In genomic region chr10:86261933-86262665, GRCh38 we compare ENCODE assay signal across 8 cellular contexts.
DNase-seq lines count a peak whose midpoint lies in the region; ATAC-seq, FAIRE-seq and TF ChIP-seq lines count a peak whose summit lies in the region.

No MANE protein-coding gene starts in this region.

- TF ChIP-seq POLR2A in H54 (IDR thresholded peaks at IDR 0.05; ENCODE audit: low read depth, low read length): no peak

- FAIRE-seq in H54 (lab: Jason Lieb, UNC): no peak

- in situ Hi-C loops in KBM-7 (cut with MboI; ENCODE audit: low pct_unique_long_range_greater_than_20kb, low sequenced_read_pairs): no loop called here

- peak; percentile 94 for ATAC-seq in GM19351 (IDR thresholded peaks at IDR 0.05; ENCODE audit: unreplicated experiment)

- peak; percentile 11 to 51 (median 30) for DNase-seq in NCI-H1417 (lab: John Stamatoyannopoulos, UW)
- no peak for DNase-seq in NCI-H1417 treated with DMSO at 0.1 percent for 48 hours (lab: John Stamatoyannopoulos, UW)
- DNase-seq in KBM-7: peak; percentile 60
- DNase-seq in activated CD8-positive, alpha-beta memory T cell treated with anti-CD3 and anti-CD28 coated beads, Interleukin-2, amount 50 U/mL, for 48 hours: peak; percentile 51
- peak; percentile 78 for DNase-seq in mesenteric fat pad (ENCODE audit: low spot score)
- DNase-seq in H54 (ENCODE audit: insufficient read length, low spot score): no peak
- no peak for DNase-seq in NCI-H1048 (lab: John Stamatoyannopoulos, UW)

Comparison
In these comparisons a context has a peak if more than half of its experiments do, and no peak if none do; other contexts are left out.
1. DNase-seq: peak in NCI-H1417 (3 of 3), KBM-7 (single experiment), activated CD8-positive, alpha-beta memory T cell treated with anti-CD3 and anti-CD28 coated beads, Interleukin-2, amount 50 U/mL, for 48 hours (single experiment) and mesenteric fat pad (single experiment); none in NCI-H1417 treated with DMSO at 0.1 percent for 48 hours (single experiment), H54 (single experiment) and NCI-H1048 (single experiment).